27 cellular contexts compared by ENCODE assay signal in the genomic region with DNA sequence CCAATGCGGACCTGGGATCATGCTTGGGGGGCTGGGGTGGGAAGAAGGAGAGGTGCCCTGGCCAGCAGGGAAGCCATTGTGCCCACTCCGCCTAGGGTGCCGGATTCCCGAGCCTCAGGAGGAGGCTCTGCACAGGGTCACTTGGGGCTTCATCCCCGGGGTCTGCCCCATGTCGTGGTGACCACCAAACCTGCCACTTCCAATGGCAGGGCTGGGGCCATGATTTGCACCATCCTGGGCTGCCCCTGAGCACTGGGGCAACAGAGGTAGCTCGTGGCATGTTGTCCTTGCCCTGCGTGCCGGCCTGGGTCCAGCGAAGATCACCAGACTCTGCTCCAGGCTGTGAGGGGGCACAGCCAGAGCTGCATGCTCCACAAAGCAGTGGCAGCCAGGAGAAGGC.
"Had no signal": no experiment of that assay in that cellular context is flagged by ENCODE, and none has a peak within 500 bp of the region (broad histone marks: within the 10 kb centered on the region; RNA-seq: fewer than 3 reads in every experiment).

No MANE protein-coding gene starts in this region.

- H3K27ac ChIP-seq: brain microvascular endothelial cell, esophagus squamous epithelium, heart left ventricle had no signal

- H3K4me1 ChIP-seq: esophagus squamous epithelium, heart left ventricle had no signal

- H3K27me3 ChIP-seq: brain microvascular endothelial cell, esophagus squamous epithelium, heart left ventricle had no signal

- ATAC-seq: activated CD4-positive, alpha-beta T cell treated with anti-CD3 and anti-CD28 coated beads for 36 hours; activated CD8-positive, alpha-beta T cell treated with anti-CD3 and anti-CD28 coated beads, Interleukin-2, amount 10 ng/mL, durations not matched to agents 7 days and 5 days; activated T-cell treated with anti-CD3 and anti-CD28 coated beads, Interleukin-2, amount 50 U/mL, for 72 hours; effector memory CD8-positive, alpha-beta T cell; T-cell had no signal

- H3K4me3 ChIP-seq: esophagus squamous epithelium, heart left ventricle had no signal

- H3K9me3 ChIP-seq: esophagus squamous epithelium, heart left ventricle had no signal

- DNase-seq: activated CD4-positive, alpha-beta memory T cell treated with anti-CD3 and anti-CD28 coated beads for 36 hours; activated CD4-positive, alpha-beta T cell treated with anti-CD3 and anti-CD28 coated beads for 36 hours; activated CD4-positive, alpha-beta T cell treated with anti-CD3 and anti-CD28 coated beads, Interleukin-2, amount 10 ng/mL, durations not matched to agents 24 days and 14 days; activated CD4-positive, CD25-positive, alpha-beta regulatory T cell; activated CD4-positive, CD25-positive, alpha-beta regulatory T cell treated with anti-CD3 and anti-CD28 coated beads, Interleukin-2, amount 50 U/mL, for 72 hours; activated CD8-positive, alpha-beta memory T cell treated with anti-CD3 and anti-CD28 coated beads, Interleukin-2, amount 50 U/mL, for 48 hours; activated CD8-positive, alpha-beta T cell treated with anti-CD3 and anti-CD28 coated beads, Interleukin-2, amount 10 ng/mL, durations not matched to agents 7 days and 5 days; activated naive CD4-positive, alpha-beta T cell treated with anti-CD3 and anti-CD28 coated beads, Interleukin-2, amount 50 U/mL, for 16 hours; activated naive CD4-positive, alpha-beta T cell treated with Interleukin-2 at 50 U/mL for 16 hours; activated T-cell treated with anti-CD3 and anti-CD28 coated beads for 4 hours; activated T-cell treated with anti-CD3 and anti-CD28 coated beads, Interleukin-2, amount 50 U/mL, for 24 hours; activated T-cell treated with anti-CD3 and anti-CD28 coated beads, Interleukin-2, amount 50 U/mL, for 72 hours; amniotic stem cell; anterior cingulate cortex; brain microvascular endothelial cell; cortex of kidney; dermis blood vessel endothelial cell; effector CD4-positive, alpha-beta T cell; effector memory CD8-positive, alpha-beta T cell; erythroblast; esophagus squamous epithelium; foreskin melanocyte; glutamatergic neuron; heart left ventricle; SW 1271; T1000 had no signal

- H3K36me3 ChIP-seq: brain microvascular endothelial cell, esophagus squamous epithelium, heart left ventricle had no signal
